1 cellular context compared by ENCODE assay signal in the genomic region with DNA sequence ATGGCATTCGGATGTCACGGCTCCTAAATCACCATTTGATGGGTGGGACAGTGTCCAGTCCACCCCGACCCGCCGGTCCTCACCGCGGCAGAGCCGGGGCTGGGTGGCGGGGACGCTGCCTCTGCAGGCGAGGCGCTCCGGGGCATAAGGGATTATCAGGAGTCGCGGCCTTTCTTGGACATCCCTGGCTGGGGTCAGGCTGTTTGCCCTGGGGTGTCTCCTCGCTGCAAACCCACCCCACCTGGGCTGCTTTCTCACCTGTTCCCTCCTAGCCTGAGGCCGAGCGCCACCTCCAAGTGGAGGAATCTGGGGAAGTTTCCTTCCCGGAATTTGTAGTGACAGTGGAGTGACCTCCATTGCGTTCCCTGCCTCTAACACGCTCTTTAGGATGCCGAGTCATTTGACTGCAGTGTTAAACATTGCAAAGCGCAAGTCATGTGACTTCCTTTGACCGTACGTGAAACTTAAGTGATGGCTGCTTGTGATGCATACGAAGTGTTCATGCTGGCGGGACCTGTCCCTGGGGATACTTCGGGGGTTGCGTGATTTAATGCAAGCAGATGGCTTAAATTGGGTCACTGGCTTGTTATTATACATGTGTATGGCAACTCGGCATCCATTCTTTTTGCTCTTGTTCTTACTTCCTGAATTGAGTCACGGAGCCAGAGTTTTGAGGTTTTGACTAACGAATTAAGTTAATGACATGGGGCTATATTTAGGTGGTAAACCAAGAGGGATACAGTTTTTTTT.
TF ChIP-seq lines count a peak whose summit lies in the region.

No MANE protein-coding gene starts in this region.

TF ChIP-seq in GM12878, 131 proteins besides CTCF, POLR2A, EP300 and RAD21 (continued from another document):
- TF ChIP-seq MEF2B (IDR thresholded peaks at IDR 0.05; ENCODE audit: partially characterized antibody, poor library complexity, severe bottlenecking) (peak; percentile 94), NFIC (IDR thresholded peaks at IDR 0.05; ENCODE audit: low read depth, low read length) (no peak), RUNX3 (IDR thresholded peaks at IDR 0.05; ENCODE audit: low read length) (peak; percentile 47)
- TF ChIP-seq, protein P1, sequence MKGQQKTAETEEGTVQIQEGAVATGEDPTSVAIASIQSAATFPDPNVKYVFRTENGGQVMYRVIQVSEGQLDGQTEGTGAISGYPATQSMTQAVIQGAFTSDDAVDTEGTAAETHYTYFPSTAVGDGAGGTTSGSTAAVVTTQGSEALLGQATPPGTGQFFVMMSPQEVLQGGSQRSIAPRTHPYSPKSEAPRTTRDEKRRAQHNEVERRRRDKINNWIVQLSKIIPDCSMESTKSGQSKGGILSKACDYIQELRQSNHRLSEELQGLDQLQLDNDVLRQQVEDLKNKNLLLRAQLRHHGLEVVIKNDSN (IDR thresholded peaks at IDR 0.05; ENCODE audit: borderline replicate concordance, extremely low read length, insufficient read depth, low read depth, low read length): peak; percentile 77
